In the genomic region with DNA sequence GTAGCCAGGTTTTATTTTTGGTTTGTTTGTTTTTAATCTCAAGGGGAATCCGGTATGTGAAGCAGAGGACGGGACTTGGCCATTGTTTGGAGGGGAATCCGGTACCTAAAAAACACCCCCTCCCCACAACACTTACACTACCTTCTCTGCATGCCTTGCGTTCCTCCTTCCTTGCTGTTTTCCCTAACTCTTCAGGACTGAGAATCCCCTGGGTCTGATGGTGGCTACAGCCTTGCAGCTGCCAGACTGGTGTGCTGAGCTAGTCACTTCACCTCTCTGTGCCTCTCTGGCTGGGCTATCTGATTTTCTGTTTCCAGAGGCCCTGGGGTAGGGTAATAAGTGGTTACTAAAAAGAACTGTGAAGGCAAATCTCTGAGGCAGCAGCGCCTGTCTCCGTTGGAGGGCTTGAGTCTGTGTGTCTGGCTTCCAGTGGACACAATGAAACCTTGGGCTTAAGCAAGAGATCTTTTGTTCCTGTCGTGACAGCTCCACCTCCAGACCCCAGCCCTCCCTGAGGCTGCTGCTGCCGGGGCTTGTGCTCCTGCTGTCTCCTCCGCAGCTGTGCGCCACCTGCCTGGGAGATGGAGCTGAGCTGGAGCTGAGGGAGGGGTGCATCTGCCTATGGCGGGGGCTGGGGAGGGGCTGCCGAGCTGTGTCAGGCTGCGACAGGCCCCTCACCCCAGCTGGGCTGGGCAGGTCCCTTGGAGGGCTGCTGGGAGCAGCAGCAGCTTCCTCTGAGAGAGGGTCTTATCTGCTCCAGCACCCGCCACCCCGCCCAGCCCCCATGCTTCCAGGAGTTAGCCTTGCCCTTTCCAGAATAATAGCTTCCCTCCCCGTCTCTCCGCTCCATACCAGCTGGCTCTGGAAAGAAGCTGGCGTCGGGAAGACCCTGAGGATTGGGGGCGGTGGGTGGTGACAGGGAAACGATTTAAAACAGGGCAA, we compare ENCODE assay signal across 8 cellular contexts.
DNase-seq lines count a peak whose midpoint lies in the region; ATAC-seq and TF ChIP-seq lines count a peak whose summit lies in the region.

No MANE protein-coding gene starts in this region.

- H3K36me3 Mint-ChIP-seq in naive thymus-derived CD8-positive, alpha-beta T cell: no peaks in the 10 kb centered on the region

- peak overlapping the region in 9 of 10 donors; percentile 28 to 81 (median 55) for H3K4me3 Mint-ChIP-seq in naive thymus-derived CD8-positive, alpha-beta T cell

- DNase-seq in NCI-H345 treated with DMSO at 0.1 percent for 48 hours (lab: John Stamatoyannopoulos, UW; ENCODE audit: unreplicated experiment) (peak; percentile 65), dermis blood vessel endothelial cell (peak; percentile 24), AML-193 (lab: John Stamatoyannopoulos, UW) (no peak)
- DNase-seq in naive thymus-derived CD8-positive, alpha-beta T cell: no peak
- no peak for DNase-seq in activated naive CD4-positive, alpha-beta T cell treated with anti-CD3 and anti-CD28 coated beads, Interleukin-2, amount 50 U/mL, for 16 hours

- ATAC-seq in naive thymus-derived CD8-positive, alpha-beta T cell: no peak
- ATAC-seq in HG03457 (IDR thresholded peaks at IDR 0.05; ENCODE audit: unreplicated experiment): no peak
- no peak for ATAC-seq in HG02623 (IDR thresholded peaks at IDR 0.05; ENCODE audit: unreplicated experiment)

- peaks cover 0 to 4% (median 2%) of the 10 kb centered on the region in 5 donors for H3K27me3 Mint-ChIP-seq in naive thymus-derived CD8-positive, alpha-beta T cell

- H3K27ac Mint-ChIP-seq in naive thymus-derived CD8-positive, alpha-beta T cell: peak overlapping the region in 3 of 10 donors; percentile 41 to 86 (median 85)

- no peaks in the 10 kb centered on the region for H3K9me3 Mint-ChIP-seq in naive thymus-derived CD8-positive, alpha-beta T cell

- peak; percentile 30; the same call in 1 of the 2 replicates for TF ChIP-seq CTCF in GM12874 (IDR thresholded peaks at IDR 0.05; ENCODE audit: insufficient read depth, low read depth, low read length)

- POLR2A ChIA-PET in naive thymus-derived CD8-positive, alpha-beta T cell (lab: Charles Lee): interaction anchor here (0.7 to 1.3 kb wide), 6 partner anchors 14 to 81 kb away, joined by 3 to 11 read pairs (median 5); no protein-coding TSS in a partner anchor

- peaks cover 8 to 46% (median 16%) of the 10 kb centered on the region in 4 donors for H3K4me1 Mint-ChIP-seq in naive thymus-derived CD8-positive, alpha-beta T cell

Comparison
In these comparisons a context has a peak if more than half of its experiments do, and no peak if none do; other contexts are left out.
1. DNase-seq: peak in NCI-H345 treated with DMSO at 0.1 percent for 48 hours (single experiment) and dermis blood vessel endothelial cell (single experiment); none in naive thymus-derived CD8-positive, alpha-beta T cell (0 of 10), activated naive CD4-positive, alpha-beta T cell treated with anti-CD3 and anti-CD28 coated beads, Interleukin-2, amount 50 U/mL, for 16 hours (single experiment) and AML-193 (0 of 2).